18 cellular contexts compared by ENCODE assay signal in the genomic region with DNA sequence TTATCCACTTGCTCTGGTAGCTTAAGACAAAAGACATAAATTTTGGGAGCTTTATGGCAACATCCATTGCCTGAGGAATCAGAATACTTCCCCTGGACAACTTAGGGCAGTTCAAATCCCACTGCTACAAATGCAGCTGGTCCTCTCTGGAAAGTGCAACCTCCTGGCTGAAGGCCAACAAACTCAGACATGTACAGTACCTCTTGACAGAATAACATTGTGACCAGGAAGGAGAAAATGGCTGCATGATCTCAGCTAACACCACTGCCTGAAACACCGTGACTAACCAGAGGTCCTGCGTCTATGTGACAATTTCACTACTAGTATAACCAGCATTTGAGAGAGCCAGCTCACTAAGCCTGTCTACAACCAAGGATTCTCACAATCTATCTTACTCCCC.
DNase-seq lines count a peak whose midpoint lies in the region; ATAC-seq, FAIRE-seq and TF ChIP-seq lines count a peak whose summit lies in the region.
"Had no signal": no experiment of that assay in that cellular context is flagged by ENCODE, and none has a peak within 500 bp of the region (broad histone marks: within the 10 kb centered on the region; RNA-seq: fewer than 3 reads in every experiment).

No MANE protein-coding gene starts in this region.

- no peaks in the 10 kb centered on the region for H4K20me1 ChIP-seq in K562 (replicated peaks; ENCODE audit: control insufficient read depth, insufficient read depth, low read length)

- H3K79me2 ChIP-seq in K562 (ENCODE audit: control insufficient read depth, insufficient read depth, low read length), result no peaks in the 10 kb centered on the region

- no peak overlapping the region for H3K4me2 ChIP-seq in K562 (ENCODE audit: insufficient read depth, low read length)

- no peak overlapping the region for H2AFZ ChIP-seq in K562 (ENCODE audit: low read depth, low read length)

- H3K9me3 ChIP-seq in K562 (replicated peaks; ENCODE audit: control insufficient read depth, insufficient read depth, low read depth, low read length), result no peaks in the 10 kb centered on the region
- H3K9me3 ChIP-seq in effector memory CD4-positive, alpha-beta T cell (ENCODE audit: control insufficient read depth, low read length), result no peaks in the 10 kb centered on the region
- H3K9me3 ChIP-seq: neutrophil had no signal

- BruUV-seq in K562 (replicated peaks; lab: Mats Ljungman, UMichigan), result no TSS peak

- ATAC-seq in K562 (peak; percentile 42), GM18517 (IDR thresholded peaks at IDR 0.05; ENCODE audit: unreplicated experiment) (no peak)
- ATAC-seq: activated naive CD4-positive, alpha-beta T cell treated with anti-CD3 and anti-CD28 coated beads, Interleukin-2, amount 50 U/mL, for 72 hours; HCT116 had no signal

- TF ChIP-seq EP300 in K562 (IDR thresholded peaks at IDR 0.05; ENCODE audit: low read length), result no peak

- in situ Hi-C loops in K562 (cut with MboI), result no loop called here

- TF ChIP-seq POLR2A in K562 (conservative IDR thresholded peaks at IDR 0.05), result no peak

- POLR2A ChIA-PET in K562 (lab: Yijun Ruan, JAX), result no interaction called here

- no peaks in the 10 kb centered on the region for H3K9me1 ChIP-seq in K562 (ENCODE audit: control insufficient read depth, insufficient read depth, low read length)

- no peak overlapping the region for H3K27ac ChIP-seq in K562 (ENCODE audit: extremely low read depth, low read depth, low read length)
- no peak overlapping the region for H3K27ac ChIP-seq in effector memory CD4-positive, alpha-beta T cell (ENCODE audit: insufficient read depth, low read length, poor library complexity, severe bottlenecking)
- H3K27ac ChIP-seq: neutrophil, tibial nerve had no signal

- no peak for TF ChIP-seq CTCF in K562 (IDR thresholded peaks at IDR 0.05 in 2 of 3, conservative IDR thresholded peaks at IDR 0.05 in 1 of 3; ENCODE audit: insufficient read depth in 2 of 3, low read depth in 1 of 3, low read length in 3 of 3)

- H3K4me1 ChIP-seq in K562 (replicated peaks in 1 of 2; ENCODE audit: control insufficient read depth in 2 of 2, insufficient read depth in 2 of 2, low read length in 2 of 2), result no peaks in the 10 kb centered on the region
- no peaks in the 10 kb centered on the region for H3K4me1 ChIP-seq in effector memory CD4-positive, alpha-beta T cell (ENCODE audit: control insufficient read depth, insufficient read depth, low read length, poor library complexity, severe bottlenecking)
- H3K4me1 ChIP-seq: tibial nerve had no signal

- H3K4me3 ChIP-seq in K562, result no peak overlapping the region
- H3K4me3 ChIP-seq in effector memory CD4-positive, alpha-beta T cell (ENCODE audit: insufficient read depth, low read depth, low read length, poor library complexity, severe bottlenecking), result no peak overlapping the region
- H3K4me3 ChIP-seq: lung, tibial nerve had no signal

- WGBS in K562 (ENCODE audit: insufficient coverage, low coverage, missing lambda C conversion rate), result 5% methylated on average over 2 of the region's 2 CpGs

- CTCF ChIA-PET in K562 (lab: Yijun Ruan, JAX; ENCODE audit: low intra/inter-chr PET ratio), result no interaction called here

- no peak for TF ChIP-seq RAD21 in K562 (CRISPR knock-in tag; conservative IDR thresholded peaks at IDR 0.05 in 1 of 2, IDR thresholded peaks at IDR 0.05 in 1 of 2)

- DNase-seq in NCI-H1417 (lab: John Stamatoyannopoulos, UW), result peak in 2 of 3 experiments; percentile 47 to 71
- no peak for DNase-seq in NCI-H1417 treated with DMSO at 0.1 percent for 48 hours (lab: John Stamatoyannopoulos, UW)
- peak; percentile 2 for DNase-seq in NCI-H187 treated with DMSO at 0.1 percent for 48 hours (lab: John Stamatoyannopoulos, UW)
- peak in 1 of 4 experiments; percentile 21 for DNase-seq in K562 (ENCODE audit: extremely low read depth in 1 of 4, low spot score in 3 of 4)
- peak; percentile 47 for DNase-seq in myocyte (ENCODE audit: low read depth)
- no peak for DNase-seq in DMS114 treated with DMSO at 0.1 percent for 48 hours (lab: John Stamatoyannopoulos, UW; ENCODE audit: unreplicated experiment)
- DNase-seq in effector memory CD4-positive, alpha-beta T cell, result no peak
- DNase-seq: glutamatergic neuron; NCI-H2081 treated with DMSO at 0.1 percent for 48 hours; stimulated activated CD4-positive, alpha-beta T cell treated with anti-CD3 and anti-CD28 coated beads, Interleukin-12 subunit alpha, Interleukin-12 subunit beta, amount 100 ng/mL, for 4 hours had no signal

- no peak for FAIRE-seq in K562 (lab: Jason Lieb, UNC)
- FAIRE-seq: RCC 7860, TTC549 had no signal

- H3K27me3 ChIP-seq in K562 (ENCODE audit: control insufficient read depth in 2 of 2, insufficient read depth in 2 of 2, low read length in 2 of 2), result peaks cover 0 to 6% of the 10 kb centered on the region in 2 experiments; a peak in 2 of 5 replicates
- no peaks in the 10 kb centered on the region for H3K27me3 ChIP-seq in effector memory CD4-positive, alpha-beta T cell (replicated peaks; ENCODE audit: control insufficient read depth, insufficient read depth, low read length, poor library complexity, severe bottlenecking)
- H3K27me3 ChIP-seq: neutrophil, tibial nerve had no signal

- no peak overlapping the region for H3K9ac ChIP-seq in K562 (ENCODE audit: insufficient read depth in 1 of 2, low read depth in 2 of 2, low read length in 2 of 2)

- intact Hi-C loops in K562 (cut with micrococcal nuclease), result no loop called here

- H3K36me3 ChIP-seq in K562 (ENCODE audit: control insufficient read depth, insufficient read depth, low read length), result no peaks in the 10 kb centered on the region
- H3K36me3 ChIP-seq in effector memory CD4-positive, alpha-beta T cell (ENCODE audit: control insufficient read depth, insufficient read depth, low read length), result no peaks in the 10 kb centered on the region
- H3K36me3 ChIP-seq: neutrophil, tibial nerve had no signal

TF ChIP-seq in K562, 482 proteins besides CTCF, POLR2A, EP300 and RAD21:
- peak; percentile 77 for TF ChIP-seq NFIC (IDR thresholded peaks at IDR 0.05)
- TF ChIP-seq, protein P1, sequence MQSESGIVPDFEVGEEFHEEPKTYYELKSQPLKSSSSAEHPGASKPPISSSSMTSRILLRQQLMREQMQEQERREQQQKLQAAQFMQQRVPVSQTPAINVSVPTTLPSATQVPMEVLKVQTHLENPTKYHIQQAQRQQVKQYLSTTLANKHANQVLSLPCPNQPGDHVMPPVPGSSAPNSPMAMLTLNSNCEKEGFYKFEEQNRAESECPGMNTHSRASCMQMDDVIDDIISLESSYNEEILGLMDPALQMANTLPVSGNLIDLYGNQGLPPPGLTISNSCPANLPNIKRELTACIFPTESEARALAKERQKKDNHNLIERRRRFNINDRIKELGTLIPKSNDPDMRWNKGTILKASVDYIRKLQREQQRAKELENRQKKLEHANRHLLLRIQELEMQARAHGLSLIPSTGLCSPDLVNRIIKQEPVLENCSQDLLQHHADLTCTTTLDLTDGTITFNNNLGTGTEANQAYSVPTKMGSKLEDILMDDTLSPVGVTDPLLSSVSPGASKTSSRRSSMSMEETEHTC (IDR thresholded peaks at IDR 0.05), result no peak

Comparison
In these comparisons a context has a peak if more than half of its experiments do, and no peak if none do; other contexts are left out.
1. DNase-seq: peak in NCI-H1417 (2 of 3), NCI-H187 treated with DMSO at 0.1 percent for 48 hours (single experiment) and myocyte (single experiment); none in NCI-H1417 treated with DMSO at 0.1 percent for 48 hours (single experiment), DMS114 treated with DMSO at 0.1 percent for 48 hours (single experiment) and effector memory CD4-positive, alpha-beta T cell (0 of 3).